ENCODE assay signal across 12 cellular contexts in genomic region chr14:100827140-100827517, GRCh38. TPM values are rescaled to one million over a fixed set of nuclear protein-coding genes. Genes with fewer than 3 reads are reported as not detected.
DNase-seq lines count a peak whose midpoint lies in the region; ATAC-seq and TF ChIP-seq lines count a peak whose summit lies in the region.
"Had no signal": no experiment of that assay in that cellular context is flagged by ENCODE, and none has a peak within 500 bp of the region (broad histone marks: within the 10 kb centered on the region; RNA-seq: fewer than 3 reads in every experiment).

No MANE protein-coding gene starts in this region.

- TF ChIP-seq CTCF in GM12872 (IDR thresholded peaks at IDR 0.05; ENCODE audit: insufficient read depth, low read depth, low read length), result peak; percentile 22; the same call in 1 of the 3 replicates
- TF ChIP-seq CTCF in WTC11 (IDR thresholded peaks at IDR 0.05), result 0 out of 2 replicates have a peak, but pooled peaks have one; percentile 31
- TF ChIP-seq CTCF in glutamatergic neuron (IDR thresholded peaks at IDR 0.05; ENCODE audit: partially characterized antibody, unreplicated experiment), result no peak
- TF ChIP-seq CTCF in GM13976 (IDR thresholded peaks at IDR 0.05; ENCODE audit: borderline replicate concordance, control extremely low read depth, extremely low read depth, insufficient read depth, missing control alignments), result no peak

- POLR2A ChIA-PET in WTC11 (lab: Charles Lee), result interaction anchor here (1.5 to 1.7 kb wide), 2 partner anchors 16 to 23 kb away, joined by 4 to 9 read pairs; no protein-coding TSS in a partner anchor

- H3K4me1 Mint-ChIP-seq in WTC11 (peaks cover 43% of the 10 kb centered on the region), glutamatergic neuron (ENCODE audit: low read depth, unreplicated experiment) (peaks cover 10% of the 10 kb centered on the region)

- peak overlapping the region in 10 of 21 experiments; percentile 43 to 86 (median 72) for H3K27ac ChIP-seq in skin epidermis

- CTCF ChIA-PET in WTC11 (lab: Charles Lee), result interaction anchor here (1.0 to 3.6 kb wide), 7 partner anchors 11 to 118 kb away, joined by 3 to 17 read pairs (median 3); no protein-coding TSS in a partner anchor

- peaks cover 35% of the 10 kb centered on the region for H3K27me3 Mint-ChIP-seq in WTC11 (ENCODE audit: low read depth)
- H3K27me3 Mint-ChIP-seq in glutamatergic neuron (ENCODE audit: unreplicated experiment), result peaks cover 4% of the 10 kb centered on the region

- ATAC-seq in WTC11, result no peak
- no peak for ATAC-seq in HG02885 (IDR thresholded peaks at IDR 0.05; ENCODE audit: poor library complexity, unreplicated experiment)
- ATAC-seq in HG03045 (IDR thresholded peaks at IDR 0.05; ENCODE audit: unreplicated experiment), result no peak

- H3K9me3 Mint-ChIP-seq in WTC11, result peaks cover 9% of the 10 kb centered on the region
- peaks cover 8% of the 10 kb centered on the region for H3K9me3 Mint-ChIP-seq in glutamatergic neuron (ENCODE audit: unreplicated experiment)

- H3K4me3 Mint-ChIP-seq in WTC11 (peak overlapping the region; percentile 90), glutamatergic neuron (ENCODE audit: unreplicated experiment) (no peak overlapping the region)
- H3K4me3 Mint-ChIP-seq: central memory CD8-positive, alpha-beta T cell had no signal

- peak overlapping the region; percentile 85 for H3K27ac Mint-ChIP-seq in WTC11
- H3K27ac Mint-ChIP-seq in glutamatergic neuron (ENCODE audit: unreplicated experiment), result peak overlapping the region; percentile 23

- DNase-seq in WTC11 (ENCODE audit: low spot score) (no peak), glutamatergic neuron (no peak), GM13976 (ENCODE audit: low spot score) (no peak), KBM-7 (no peak)
- DNase-seq: activated CD8-positive, alpha-beta memory T cell treated with anti-CD3 and anti-CD28 coated beads for 24 hours; NCI-H1436 treated with DMSO at 0.1 percent for 48 hours; SHP77 had no signal

- H3K36me3 Mint-ChIP-seq in WTC11 (peaks cover 38% of the 10 kb centered on the region), glutamatergic neuron (ENCODE audit: unreplicated experiment) (peaks cover 5% of the 10 kb centered on the region)

- peak overlapping the region; percentile 0 to 31 (median 18) for H3K4me3 ChIP-seq in skin epidermis

- in situ Hi-C loops in GM13976 (cut with MboI; ENCODE audit: low sequenced_read_pairs, unreplicated experiment), result no loop called here
- in situ Hi-C loops in KBM-7 (cut with MboI; ENCODE audit: low pct_unique_long_range_greater_than_20kb, low sequenced_read_pairs), result no loop called here

TF ChIP-seq in WTC11, 78 proteins besides CTCF, POLR2A, EP300 and RAD21:
- TF ChIP-seq ZBTB43 (CRISPR knock-in tag; IDR thresholded peaks at IDR 0.05) (no peak), ZNF232 (CRISPR knock-in tag; IDR thresholded peaks at IDR 0.05) (no peak), ZNF512 (CRISPR knock-in tag; IDR thresholded peaks at IDR 0.05; ENCODE audit: borderline replicate concordance) (no peak), ZNF317 (CRISPR knock-in tag; IDR thresholded peaks at IDR 0.05; ENCODE audit: borderline replicate concordance, low read depth) (no peak), ESRRA (CRISPR knock-in tag; IDR thresholded peaks at IDR 0.05; ENCODE audit: borderline replicate concordance) (no peak), TP53 (CRISPR knock-in tag; IDR thresholded peaks at IDR 0.05) (no peak), FOXK1 (CRISPR knock-in tag; IDR thresholded peaks at IDR 0.05) (no peak), AFF4 (CRISPR knock-in tag; IDR thresholded peaks at IDR 0.05; ENCODE audit: borderline replicate concordance) (no peak), STAT6 (CRISPR knock-in tag; conservative IDR thresholded peaks at IDR 0.05; ENCODE audit: low read depth) (no peak), EMX1 (CRISPR knock-in tag; IDR thresholded peaks at IDR 0.05) (no peak), NR3C1 (CRISPR knock-in tag; conservative IDR thresholded peaks at IDR 0.05; ENCODE audit: low read depth) (no peak), TEAD1 (CRISPR knock-in tag; IDR thresholded peaks at IDR 0.05) (no peak), IRF2 (CRISPR knock-in tag; IDR thresholded peaks at IDR 0.05; ENCODE audit: borderline replicate concordance, low read depth) (no peak), CREM (CRISPR knock-in tag; IDR thresholded peaks at IDR 0.05) (no peak), ZNF138 (CRISPR knock-in tag; conservative IDR thresholded peaks at IDR 0.05) (no peak), SP1 (CRISPR knock-in tag; conservative IDR thresholded peaks at IDR 0.05) (no peak), ZMAT4 (CRISPR knock-in tag; IDR thresholded peaks at IDR 0.05) (no peak)

RNA-seq across cellular contexts. Expression of gene MEG3, which starts 1.2 kb away (rescaled TPM):
- total RNA-seq in WTC11 (2021) (338 to 534 TPM (median 517 TPM) in 3 replicates), glutamatergic neuron (ENCODE audit: unreplicated experiment) (0.22 TPM)

Comparison
In these comparisons a context has a peak if more than half of its experiments do, and no peak if none do; other contexts are left out.
1. CTCF ChIP-seq: peak in GM12872 (single experiment) and WTC11 (single experiment); none in glutamatergic neuron (single experiment) and GM13976 (single experiment).
2. RNA of gene MEG3, which starts 1.2 kb away (total RNA-seq): 338 to 534 TPM in WTC11; 0.22 TPM in glutamatergic neuron (single experiment); every median in the first group is over 100 times any median in the second.